In genomic region chr17:27569257-27569722, GRCh38 we compare ENCODE assay signal across 1 cellular context.
TF ChIP-seq lines count a peak whose summit lies in the region.

No MANE protein-coding gene starts in this region.

TF ChIP-seq in K562, 482 proteins besides CTCF, POLR2A, EP300 and RAD21 (continued from another document and continues in another):
- TF ChIP-seq UBTF (IDR thresholded peaks at IDR 0.05; ENCODE audit: borderline replicate concordance in 1 of 2, low read depth in 2 of 2, low read length in 2 of 2): 0 out of 4 replicates have a peak, but pooled peaks of 1 of the 2 experiments have one; percentile 33
- TF ChIP-seq FOSL1 (tag; conservative IDR thresholded peaks at IDR 0.05): 0 out of 2 replicates have a peak, but pooled peaks have one; percentile 9
- peak; percentile 60 for TF ChIP-seq L3MBTL2 (IDR thresholded peaks at IDR 0.05)
- no peak for TF ChIP-seq DEAF1 (CRISPR knock-in tag; IDR thresholded peaks at IDR 0.05)
- TF ChIP-seq ZFPM2 (CRISPR knock-in tag; IDR thresholded peaks at IDR 0.05): no peak
- no peak for TF ChIP-seq PTRF (tag; IDR thresholded peaks at IDR 0.05)
- no peak for TF ChIP-seq ZNF57 (CRISPR knock-in tag; IDR thresholded peaks at IDR 0.05)
- peak; percentile 22 for TF ChIP-seq TBP (optimal IDR thresholded peaks at IDR 0.05; ENCODE audit: low read depth, low read length)
- no peak for TF ChIP-seq USF2 (CRISPR knock-in tag; IDR thresholded peaks at IDR 0.05)
- TF ChIP-seq CC2D1A (IDR thresholded peaks at IDR 0.05): peak; percentile 54; the same call in 1 of the 2 replicates
- peak; percentile 44; the same call in 1 of the 2 replicates for TF ChIP-seq TEAD4 (IDR thresholded peaks at IDR 0.05; ENCODE audit: low read length)
- no peak for TF ChIP-seq TEAD4 (CRISPR knock-in tag; IDR thresholded peaks at IDR 0.05; ENCODE audit: borderline replicate concordance)
- TF ChIP-seq ZNF507 (tag; conservative IDR thresholded peaks at IDR 0.05): peak; percentile 40; the same call in 1 of the 2 replicates
- TF ChIP-seq ATF1 (CRISPR knock-in tag; IDR thresholded peaks at IDR 0.05): no peak
- peak; percentile 21; the same call in 1 of the 2 replicates for TF ChIP-seq ATF1 (tag; IDR thresholded peaks at IDR 0.05)
- TF ChIP-seq RNF219 (CRISPR knock-in tag; IDR thresholded peaks at IDR 0.05): no peak
- 0 out of 2 replicates have a peak, but pooled peaks have one; percentile 37 for TF ChIP-seq ZBTB34 (CRISPR knock-in tag; IDR thresholded peaks at IDR 0.05)
- TF ChIP-seq ZKSCAN1 (IDR thresholded peaks at IDR 0.05; ENCODE audit: low read depth, low read length): peak; percentile 95
- peak; percentile 76 for TF ChIP-seq JUND (IDR thresholded peaks at IDR 0.05; ENCODE audit: borderline replicate concordance, low read depth, low read length)
- peak; percentile 88; the same call in 1 of the 3 replicates for TF ChIP-seq JUND (tag; IDR thresholded peaks at IDR 0.05; ENCODE audit: borderline replicate concordance, low read depth, low read length)
- TF ChIP-seq VEZF1 (CRISPR knock-in tag; IDR thresholded peaks at IDR 0.05): peak; percentile 72
- peak; percentile 62; the same call in 1 of the 2 replicates for TF ChIP-seq MYC (IDR thresholded peaks at IDR 0.05; ENCODE audit: low read depth, low read length)
- no peak for TF ChIP-seq MYC (CRISPR knock-in tag; IDR thresholded peaks at IDR 0.05; ENCODE audit: borderline replicate concordance, low read depth)
- peak; percentile 50; the same call in 1 of the 2 replicates for TF ChIP-seq JUN (IDR thresholded peaks at IDR 0.05; ENCODE audit: borderline replicate concordance, low read depth, low read length)
- TF ChIP-seq JUN (CRISPR knock-in tag; IDR thresholded peaks at IDR 0.05; ENCODE audit: borderline replicate concordance): no peak
- TF ChIP-seq ZBTB26 (CRISPR knock-in tag; IDR thresholded peaks at IDR 0.05): no peak
- peak; percentile 28; the same call in 1 of the 2 replicates for TF ChIP-seq ATF3 (IDR thresholded peaks at IDR 0.05)
- no peak for TF ChIP-seq ATF3 (CRISPR knock-in tag; conservative IDR thresholded peaks at IDR 0.05)
- peak; percentile 84 for TF ChIP-seq BRD9 (IDR thresholded peaks at IDR 0.05; ENCODE audit: low read depth, partially characterized antibody)
- TF ChIP-seq NFIC (IDR thresholded peaks at IDR 0.05): peak; percentile 58
- TF ChIP-seq SMARCA4 (IDR thresholded peaks at IDR 0.05): peak; percentile 54; the same call in 1 of the 2 replicates
- TF ChIP-seq AFF1 (IDR thresholded peaks at IDR 0.05; ENCODE audit: low read depth in 1 of 2, partially characterized antibody in 2 of 2): peak in 1 of 2 experiments; percentile 45
- TF ChIP-seq RFX7 (CRISPR knock-in tag; IDR thresholded peaks at IDR 0.05): no peak
- TF ChIP-seq HIVEP1 (CRISPR knock-in tag; IDR thresholded peaks at IDR 0.05): 0 out of 2 replicates have a peak, but pooled peaks have one; percentile 46
- peak; percentile 71 for TF ChIP-seq DPF2 (IDR thresholded peaks at IDR 0.05)
- TF ChIP-seq HSF4 (CRISPR knock-in tag; IDR thresholded peaks at IDR 0.05; ENCODE audit: borderline replicate concordance): peak; percentile 47; the same call in 1 of the 2 replicates
- TF ChIP-seq PKNOX1 (IDR thresholded peaks at IDR 0.05): peak; percentile 45
- peak; percentile 79 for TF ChIP-seq NBN (IDR thresholded peaks at IDR 0.05; ENCODE audit: low read depth)
- no peak for TF ChIP-seq SRF (CRISPR knock-in tag; IDR thresholded peaks at IDR 0.05)
- TF ChIP-seq NFE2 (IDR thresholded peaks at IDR 0.05; ENCODE audit: low read depth): peak; percentile 52
- 0 out of 2 replicates have a peak, but pooled peaks have one; percentile 31 for TF ChIP-seq ETV1 (tag; conservative IDR thresholded peaks at IDR 0.05; ENCODE audit: low read depth)
- TF ChIP-seq MYNN (IDR thresholded peaks at IDR 0.05): peak; percentile 80
- no peak for TF ChIP-seq MYNN (CRISPR knock-in tag; IDR thresholded peaks at IDR 0.05)
- peak; percentile 59; the same call in 1 of the 2 replicates for TF ChIP-seq CREM (IDR thresholded peaks at IDR 0.05; ENCODE audit: low read depth)
- no peak for TF ChIP-seq ZBTB12 (CRISPR knock-in tag; IDR thresholded peaks at IDR 0.05)
- peak in 1 of 2 experiments; percentile 91; a peak in 3 of 4 replicates for TF ChIP-seq MAZ (CRISPR knock-in tag; conservative IDR thresholded peaks at IDR 0.05 in 1 of 2, IDR thresholded peaks at IDR 0.05 in 1 of 2)
